Comparison of ENCODE assay signal across 1 cellular context in genomic region chr22:49873228-49873940, GRCh38.
TF ChIP-seq lines count a peak whose summit lies in the region.

No MANE protein-coding gene starts in this region.

TF ChIP-seq in K562, 482 proteins besides CTCF, POLR2A, EP300 and RAD21:
- TF ChIP-seq CBX5 (IDR thresholded peaks at IDR 0.05; ENCODE audit: borderline replicate concordance, low read depth) (no peak), ZSCAN32 (CRISPR knock-in tag; IDR thresholded peaks at IDR 0.05) (no peak)
- TF ChIP-seq, protein P1, sequence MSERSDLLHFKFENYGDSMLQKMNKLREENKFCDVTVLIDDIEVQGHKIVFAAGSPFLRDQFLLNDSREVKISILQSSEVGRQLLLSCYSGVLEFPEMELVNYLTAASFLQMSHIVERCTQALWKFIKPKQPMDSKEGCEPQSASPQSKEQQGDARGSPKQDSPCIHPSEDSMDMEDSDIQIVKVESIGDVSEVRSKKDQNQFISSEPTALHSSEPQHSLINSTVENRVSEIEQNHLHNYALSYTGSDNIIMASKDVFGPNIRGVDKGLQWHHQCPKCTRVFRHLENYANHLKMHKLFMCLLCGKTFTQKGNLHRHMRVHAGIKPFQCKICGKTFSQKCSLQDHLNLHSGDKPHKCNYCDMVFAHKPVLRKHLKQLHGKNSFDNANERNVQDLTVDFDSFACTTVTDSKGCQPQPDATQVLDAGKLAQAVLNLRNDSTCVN (CRISPR knock-in tag; IDR thresholded peaks at IDR 0.05): no peak
